Comparison of ENCODE assay signal across 22 cellular contexts in genomic region chr7:71442492-71443196, GRCh38.
DNase-seq lines count a peak whose midpoint lies in the region; ATAC-seq, FAIRE-seq and TF ChIP-seq lines count a peak whose summit lies in the region.
"Had no signal": no experiment of that assay in that cellular context is flagged by ENCODE, and none has a peak within 500 bp of the region (broad histone marks: within the 10 kb centered on the region; RNA-seq: fewer than 3 reads in every experiment).

No MANE protein-coding gene starts in this region.

- FAIRE-seq in pancreas (lab: Jason Lieb, UNC) = no peak
- FAIRE-seq: endothelial cell of umbilical vein, HTR-8/SVneo had no signal

- intact Hi-C loops in pancreas (cut with DNase I) = no loop called here

- H3K4me3 ChIP-seq in MM.1S (ENCODE audit: low read length) (0 out of 2 replicates have a peak overlapping the region, but pooled peaks have one; percentile 19), pancreas (no peak overlapping the region)
- H3K4me3 ChIP-seq: hepatocyte, thoracic aorta had no signal

- H2AFZ ChIP-seq in MM.1S (ENCODE audit: low read length) = peak overlapping the region; percentile 23; the same call in 1 of the 2 replicates
- H2AFZ ChIP-seq: hepatocyte had no signal

- H3K9me3 ChIP-seq in MM.1S (replicated peaks; ENCODE audit: insufficient read depth, low read length) (no peaks in the 10 kb centered on the region), pancreas (no peaks in the 10 kb centered on the region)
- H3K9me3 ChIP-seq: thoracic aorta had no signal

- ATAC-seq in pancreas (no peak), HG03045 (IDR thresholded peaks at IDR 0.05; ENCODE audit: unreplicated experiment) (no peak)
- ATAC-seq: HCT116; naive thymus-derived CD4-positive, alpha-beta T cell; sciatic nerve had no signal

- peaks cover 4% of the 10 kb centered on the region; the same call in 1 of the 2 replicates for H3F3A ChIP-seq in MM.1S (ENCODE audit: insufficient read depth, low read length)

- H3K9me2 ChIP-seq in MM.1S (replicated peaks; ENCODE audit: insufficient read depth, low read length) = no peaks in the 10 kb centered on the region

- H3K4me1 ChIP-seq in MM.1S (ENCODE audit: low read length) (0 out of 2 replicates have a peak, but pooled peaks cover 6% of the 10 kb centered on the region), pancreas (no peaks in the 10 kb centered on the region)

- no peaks in the 10 kb centered on the region for H4K20me1 ChIP-seq in MM.1S (ENCODE audit: insufficient read depth, low read length)

- no peaks in the 10 kb centered on the region for H3K79me2 ChIP-seq in MM.1S (ENCODE audit: low read length)
- H3K79me2 ChIP-seq: hepatocyte had no signal

- DNase-seq in GF-D8 (lab: John Stamatoyannopoulos, UW) (peak; percentile 82), MM.1S (peak; percentile 79), astrocyte of the hippocampus (ENCODE audit: low read depth, low spot score) (peak; percentile 36), putamen (ENCODE audit: low spot score) (peak; percentile 71), pancreas (no peak), germinal center (ENCODE audit: low spot score) (no peak), activated T-cell treated with anti-CD3 and anti-CD28 coated beads for 4 hours (no peak)
- DNase-seq: activated CD4-positive, alpha-beta T cell treated with anti-CD3 and anti-CD28 coated beads for 1 hour; activated naive CD8-positive, alpha-beta T cell treated with anti-CD3 and anti-CD28 coated beads, Interleukin-2, amount 10 ng/mL, durations not matched to agents 7 days and 5 days; CD4-positive, alpha-beta T cell; DMS53; mammary epithelial cell; naive thymus-derived CD4-positive, alpha-beta T cell; NCI-H1417; NCI-H2107 had no signal

- no peak for TF ChIP-seq CTCF in MM.1S (IDR thresholded peaks at IDR 0.05; ENCODE audit: low read length)
- no peak for TF ChIP-seq CTCF in pancreas (IDR thresholded peaks at IDR 0.05)

- H3K4me2 ChIP-seq in MM.1S (ENCODE audit: low read depth, low read length) = peak overlapping the region; percentile 47
- H3K4me2 ChIP-seq: hepatocyte had no signal

- 75% methylated on average over 11 of the region's 11 CpGs for WGBS in pancreas, 2 donors

- peak overlapping the region; percentile 39; the same call in 1 of the 2 replicates for H3K9ac ChIP-seq in MM.1S (ENCODE audit: low read length)

- H3K27me3 ChIP-seq in MM.1S (replicated peaks; ENCODE audit: insufficient read depth, low read length) (no peaks in the 10 kb centered on the region), pancreas (no peaks in the 10 kb centered on the region)
- H3K27me3 ChIP-seq: hepatocyte had no signal

- no peaks in the 10 kb centered on the region for H3K36me3 ChIP-seq in MM.1S (replicated peaks; ENCODE audit: insufficient read depth, low read length)
- H3K36me3 ChIP-seq in pancreas = no peaks in the 10 kb centered on the region
- H3K36me3 ChIP-seq: thoracic aorta had no signal

- H3K27ac ChIP-seq in MM.1S (ENCODE audit: low read length) (peak overlapping the region; percentile 81), pancreas (no peak overlapping the region)
- H3K27ac ChIP-seq: hepatocyte, thoracic aorta had no signal

Comparison
In these comparisons a context has a peak if more than half of its experiments do, and no peak if none do; other contexts are left out.
1. DNase-seq: peak in GF-D8 (single experiment), MM.1S (single experiment), astrocyte of the hippocampus (single experiment) and putamen (single experiment); none in pancreas (0 of 6), germinal center (single experiment) and activated T-cell treated with anti-CD3 and anti-CD28 coated beads for 4 hours (single experiment).